Comparison of ENCODE assay signal across 11 cellular contexts in genomic region chr19:3058009-3058820, GRCh38. TPM values are rescaled to one million over a fixed set of nuclear protein-coding genes. Genes with fewer than 3 reads are reported as not detected.
DNase-seq lines count a peak whose midpoint lies in the region; ATAC-seq, FAIRE-seq and TF ChIP-seq lines count a peak whose summit lies in the region.
"Had no signal": no experiment of that assay in that cellular context is flagged by ENCODE, and none has a peak within 500 bp of the region (broad histone marks: within the 10 kb centered on the region; RNA-seq: fewer than 3 reads in every experiment).

No MANE protein-coding gene starts in this region.

- 0 out of 4 replicates have a peak overlapping the region, but pooled peaks of 1 of the 2 experiments have one; percentile 21 for H3K9ac ChIP-seq in K562 (ENCODE audit: insufficient read depth in 1 of 2, low read depth in 2 of 2, low read length in 2 of 2)

- CTCF ChIA-PET in K562 (lab: Yijun Ruan, JAX; ENCODE audit: low intra/inter-chr PET ratio): no interaction called here

- H3K27me3 ChIP-seq in right atrium auricular region (no peaks in the 10 kb centered on the region), K562 (ENCODE audit: control insufficient read depth in 2 of 2, insufficient read depth in 2 of 2, low read length in 2 of 2) (no peaks in the 10 kb centered on the region)

- no peak overlapping the region for H2AFZ ChIP-seq in K562 (ENCODE audit: low read depth, low read length)

- H4K20me1 ChIP-seq in K562 (replicated peaks; ENCODE audit: control insufficient read depth, insufficient read depth, low read length): 0 out of 2 replicates have a peak, but pooled peaks cover 3% of the 10 kb centered on the region

- no peak for TF ChIP-seq CTCF in right atrium auricular region (IDR thresholded peaks at IDR 0.05)
- no peak for TF ChIP-seq CTCF in K562 (IDR thresholded peaks at IDR 0.05 in 2 of 3, conservative IDR thresholded peaks at IDR 0.05 in 1 of 3; ENCODE audit: insufficient read depth in 2 of 3, low read depth in 1 of 3, low read length in 3 of 3)
- no peak for TF ChIP-seq CTCF in type B pancreatic cell (conservative IDR thresholded peaks at IDR 0.05)

- peaks cover 9 to 18% of the 10 kb centered on the region in 2 donors for H3K36me3 Mint-ChIP-seq in naive B cell
- H3K36me3 Mint-ChIP-seq in type B pancreatic cell: peaks cover 17% of the 10 kb centered on the region
- peaks cover 63% of the 10 kb centered on the region for H3K36me3 Mint-ChIP-seq in activated T-helper 2 cell treated with anti-CD3 and anti-CD28 coated beads, Interferon-gamma antibody, Interleukin-2, Interleukin-4, amounts not matched to agents 10 μg/mL and 5 μg/mL and 100 μg/mL, durations not matched to agents 14 hours and 24 hours and 36 hours (ENCODE audit: low read depth)

- peaks cover 0 to 68% of the 10 kb centered on the region in 2 donors for H3K4me1 ChIP-seq in right atrium auricular region
- H3K4me1 ChIP-seq in K562 (replicated peaks in 1 of 2; ENCODE audit: control insufficient read depth in 2 of 2, insufficient read depth in 2 of 2, low read length in 2 of 2): peaks cover 30 to 66% of the 10 kb centered on the region in 2 experiments

- POLR2A ChIA-PET in K562 (lab: Yijun Ruan, JAX): interaction anchor here (0.6 to 1.3 kb wide), 6 partner anchors 10 to 118 kb away, joined by 3 to 8 read pairs (median 3); no protein-coding TSS in a partner anchor

- H3K9me3 ChIP-seq in right atrium auricular region (no peaks in the 10 kb centered on the region), K562 (replicated peaks; ENCODE audit: control insufficient read depth, insufficient read depth, low read depth, low read length) (no peaks in the 10 kb centered on the region)

- no peak for TF ChIP-seq RAD21 in K562 (CRISPR knock-in tag; conservative IDR thresholded peaks at IDR 0.05 in 1 of 2, IDR thresholded peaks at IDR 0.05 in 1 of 2)

- 94% methylated on average over 18 of the region's 20 CpGs for whole genome bisulfite sequencing in K562 (ENCODE audit: insufficient coverage, low coverage, missing lambda C conversion rate)

- H3K9me1 ChIP-seq in K562 (ENCODE audit: control insufficient read depth, insufficient read depth, low read length): no peaks in the 10 kb centered on the region

- ATAC-seq in K562 (no peak), naive B cell (ENCODE audit: low read depth in 2 of 2) (no peak), HG02970 (IDR thresholded peaks at IDR 0.05; ENCODE audit: low FRiP score, unreplicated experiment) (no peak)

- no TSS peak for BruUV-seq in K562 (replicated peaks; lab: Mats Ljungman, UMichigan)

- FAIRE-seq in K562 (lab: Jason Lieb, UNC): no peak
- FAIRE-seq: keratinocyte had no signal

- 0 out of 2 replicates have a peak, but pooled peaks have one; percentile 24 for TF ChIP-seq POLR2A in K562 (conservative IDR thresholded peaks at IDR 0.05)

- H3K4me3 Mint-ChIP-seq in naive B cell (peak overlapping the region in 5 of 8 donors; percentile 12 to 66 (median 38)), type B pancreatic cell (peak overlapping the region; percentile 74)
- no peak overlapping the region for H3K4me3 Mint-ChIP-seq in activated T-helper 2 cell treated with anti-CD3 and anti-CD28 coated beads, Interferon-gamma antibody, Interleukin-2, Interleukin-4, amounts not matched to agents 10 μg/mL and 5 μg/mL and 100 μg/mL, durations not matched to agents 14 hours and 24 hours and 36 hours (ENCODE audit: low read depth)

- H3K9me3 Mint-ChIP-seq in naive B cell (no peaks in the 10 kb centered on the region), type B pancreatic cell (no peaks in the 10 kb centered on the region)
- no peaks in the 10 kb centered on the region for H3K9me3 Mint-ChIP-seq in activated T-helper 2 cell treated with anti-CD3 and anti-CD28 coated beads, Interferon-gamma antibody, Interleukin-2, Interleukin-4, amounts not matched to agents 10 μg/mL and 5 μg/mL and 100 μg/mL, durations not matched to agents 14 hours and 24 hours and 36 hours

- H3K27ac ChIP-seq in right atrium auricular region (peak overlapping the region; percentile 75 to 90), K562 (ENCODE audit: extremely low read depth, low read depth, low read length) (no peak overlapping the region; the same call in 2 of the 3 replicates)

- DNase-seq in right atrium auricular region (ENCODE audit: low spot score) (no peak), cardiac septum (ENCODE audit: low spot score) (no peak), K562 (ENCODE audit: extremely low read depth in 1 of 4, low spot score in 3 of 4) (no peak), naive B cell (no peak), type B pancreatic cell (ENCODE audit: extremely low spot score, unreplicated experiment) (no peak), NCI-H510A treated with DMSO at 0.1 percent for 48 hours (lab: John Stamatoyannopoulos, UW) (no peak)
- DNase-seq in activated T-helper 2 cell treated with anti-CD3 and anti-CD28 coated beads, Interferon-gamma antibody, Interleukin-2, Interleukin-4, amounts not matched to agents 10 μg/mL and 5 μg/mL and 100 μg/mL, durations not matched to agents 14 hours and 24 hours and 36 hours (ENCODE audit: low spot score): no peak
- DNase-seq: activated CD4-positive, CD25-positive, alpha-beta regulatory T cell; erythroblast had no signal

- intact Hi-C loops in cardiac septum (cut with DNase I) (no loop called here), K562 (cut with micrococcal nuclease) (no loop called here)
- intact Hi-C loops in activated T-helper 2 cell treated with anti-CD3 and anti-CD28 coated beads, Interferon-gamma antibody, Interleukin-2, Interleukin-4, amounts not matched to agents 10 μg/mL and 5 μg/mL and 100 μg/mL, durations not matched to agents 14 hours and 24 hours and 36 hours (cut with micrococcal nuclease): no loop called here

- H3K27ac Mint-ChIP-seq in naive B cell (peak overlapping the region in 5 of 6 donors; percentile 26 to 86 (median 84)), type B pancreatic cell (peak overlapping the region; percentile 76)
- H3K27ac Mint-ChIP-seq in activated T-helper 2 cell treated with anti-CD3 and anti-CD28 coated beads, Interferon-gamma antibody, Interleukin-2, Interleukin-4, amounts not matched to agents 10 μg/mL and 5 μg/mL and 100 μg/mL, durations not matched to agents 14 hours and 24 hours and 36 hours: no peak overlapping the region

- H3K4me3 ChIP-seq in right atrium auricular region: no peak overlapping the region
- H3K4me3 ChIP-seq in K562: no peak overlapping the region

- H3K36me3 ChIP-seq in right atrium auricular region: peaks cover 68% of the 10 kb centered on the region
- peaks cover 77% of the 10 kb centered on the region for H3K36me3 ChIP-seq in K562 (ENCODE audit: control insufficient read depth, insufficient read depth, low read length)

- in situ Hi-C loops in K562 (cut with MboI): no loop called here

- no peak for TF ChIP-seq EP300 in K562 (IDR thresholded peaks at IDR 0.05; ENCODE audit: low read length)

- peaks cover 39 to 49% (median 44%) of the 10 kb centered on the region in 3 donors for H3K4me1 Mint-ChIP-seq in naive B cell
- H3K4me1 Mint-ChIP-seq in type B pancreatic cell (ENCODE audit: unreplicated experiment): peaks cover 43% of the 10 kb centered on the region
- H3K4me1 Mint-ChIP-seq in activated T-helper 2 cell treated with anti-CD3 and anti-CD28 coated beads, Interferon-gamma antibody, Interleukin-2, Interleukin-4, amounts not matched to agents 10 μg/mL and 5 μg/mL and 100 μg/mL, durations not matched to agents 14 hours and 24 hours and 36 hours (ENCODE audit: low read depth): peaks cover 28% of the 10 kb centered on the region

- peaks cover 42% of the 10 kb centered on the region for H3K79me2 ChIP-seq in K562 (ENCODE audit: control insufficient read depth, insufficient read depth, low read length)

- no peaks in the 10 kb centered on the region for H3K27me3 Mint-ChIP-seq in naive B cell
- no peaks in the 10 kb centered on the region for H3K27me3 Mint-ChIP-seq in type B pancreatic cell
- no peaks in the 10 kb centered on the region for H3K27me3 Mint-ChIP-seq in activated T-helper 2 cell treated with anti-CD3 and anti-CD28 coated beads, Interferon-gamma antibody, Interleukin-2, Interleukin-4, amounts not matched to agents 10 μg/mL and 5 μg/mL and 100 μg/mL, durations not matched to agents 14 hours and 24 hours and 36 hours (ENCODE audit: low read depth)

- no peak overlapping the region for H3K4me2 ChIP-seq in K562 (ENCODE audit: insufficient read depth, low read length)

RNA-seq across cellular contexts. Expression of gene TLE5, which starts 4.1 kb away (rescaled TPM):
- total RNA-seq in right atrium auricular region (1,000 to 10,000 TPM in 1 of 2 donors, 100 to 1,000 TPM in 1; 869 to 1,050 TPM), cardiac septum (804 TPM), K562 (2014; rRNA removed) (264 and 355 TPM in 2 replicates), K562 (2014; rRNA removed; fragmentation: Illumina TruSeq; extraction: Trizol) (75.8 and 89.1 TPM in 2 replicates), K562 (2015; rRNA removed; fragmentation: Illumina TruSeq; extraction: Trizol) (172 and 178 TPM in 2 replicates), K562 (2021) (347 and 360 TPM in 2 replicates), type B pancreatic cell (ENCODE audit: low replicate concordance) (302 and 418 TPM in 2 replicates)
- total RNA-seq in K562 (2011; cell fraction: chromatin; rRNA removed; ENCODE audit: low replicate concordance): 147 and 335 TPM in 2 replicates
- total RNA-seq in K562 (2011; cell fraction: nucleolus; rRNA removed): 259 and 282 TPM in 2 replicates
- total RNA-seq in K562 (2011; cell fraction: nucleoplasm; rRNA removed): 209 and 242 TPM in 2 replicates
- polyA plus RNA-seq in K562 (2011; rRNA removed) (280 and 366 TPM in 2 replicates), K562 (2014; fragmentation: Illumina TruSeq; extraction: Trizol) (235 and 381 TPM in 2 replicates), K562 (2014; fragmentation: Nextera tagmentation; extraction: Ambion mirVana) (1 to 10 TPM; 2.0 to 6.2 TPM), K562 (2014; rRNA removed) (316 and 334 TPM in 2 replicates), naive B cell (ENCODE audit: low read depth in 6 of 6) (100 to 1,000 TPM; 294 to 651 (median 379) TPM)
- 357 and 770 TPM in 2 replicates for polyA plus RNA-seq in K562 (2011; cell fraction: cytosol; rRNA removed)
- 343 and 561 TPM in 2 replicates for polyA plus RNA-seq in K562 (2011; cell fraction: nucleus; rRNA removed)
- polyA plus RNA-seq in K562 (2012): 396 and 430 TPM in 2 replicates
- polyA minus RNA-seq in K562 (2011; rRNA and poly(A)+ RNA removed): 222 and 305 TPM in 2 replicates
- polyA minus RNA-seq in K562 (2011; cell fraction: cytosol; rRNA and poly(A)+ RNA removed): 290 and 401 TPM in 2 replicates
- 64.5 and 71.5 TPM in 2 replicates for polyA minus RNA-seq in K562 (2011; cell fraction: nucleus; rRNA and poly(A)+ RNA removed)
- 428 and 432 TPM in 2 replicates for total RNA-seq in activated T-helper 2 cell treated with anti-CD3 and anti-CD28 coated beads, Interferon-gamma antibody, Interleukin-2, Interleukin-4, amounts not matched to agents 10 μg/mL and 5 μg/mL and 100 μg/mL, durations not matched to agents 14 hours and 24 hours and 36 hours

RNA-seq across cellular contexts. Expression of gene TLE2, which starts 29.1 kb away (rescaled TPM):
- total RNA-seq in right atrium auricular region: 100 to 1,000 TPM in 1 of 2 donors, 10 to 100 TPM in 1; 41.2 to 101 TPM
- total RNA-seq in cardiac septum: 48.0 TPM
- 30.9 and 72.5 TPM in 2 replicates for total RNA-seq in K562 (2011; cell fraction: chromatin; rRNA removed; ENCODE audit: low replicate concordance)
- total RNA-seq in K562 (2011; cell fraction: nucleolus; rRNA removed): 30.0 and 48.0 TPM in 2 replicates
- total RNA-seq in K562 (2011; cell fraction: nucleoplasm; rRNA removed): 19.1 and 21.2 TPM in 2 replicates
- total RNA-seq in K562 (2014; rRNA removed): 5.5 and 6.4 TPM in 2 replicates
- total RNA-seq in K562 (2014; rRNA removed; fragmentation: Illumina TruSeq; extraction: Trizol): 2.4 and 2.7 TPM in 2 replicates
- total RNA-seq in K562 (2015; rRNA removed; fragmentation: Illumina TruSeq; extraction: Trizol): 4.4 and 4.5 TPM in 2 replicates
- total RNA-seq in K562 (2021): 13.1 and 15.2 TPM in 2 replicates
- polyA plus RNA-seq in K562 (2011; rRNA removed): 10.7 and 12.0 TPM in 2 replicates
- 6.0 and 17.7 TPM in 2 replicates for polyA plus RNA-seq in K562 (2011; cell fraction: cytosol; rRNA removed)
- 34.3 and 67.6 TPM in 2 replicates for polyA plus RNA-seq in K562 (2011; cell fraction: nucleus; rRNA removed)
- polyA plus RNA-seq in K562 (2012): 25.8 and 36.0 TPM in 2 replicates
- 6.2 and 8.8 TPM in 2 replicates for polyA plus RNA-seq in K562 (2014; fragmentation: Illumina TruSeq; extraction: Trizol)
- under 1 TPM; 0.35 to 0.53 TPM for polyA plus RNA-seq in K562 (2014; fragmentation: Nextera tagmentation; extraction: Ambion mirVana)
- polyA plus RNA-seq in K562 (2014; rRNA removed): 10.5 and 10.6 TPM in 2 replicates
- 2.9 and 8.1 TPM in 2 replicates for polyA minus RNA-seq in K562 (2011; rRNA and poly(A)+ RNA removed)
- polyA minus RNA-seq in K562 (2011; cell fraction: cytosol; rRNA and poly(A)+ RNA removed): 10.4 and 11.6 TPM in 2 replicates
- 6.6 and 9.0 TPM in 2 replicates for polyA minus RNA-seq in K562 (2011; cell fraction: nucleus; rRNA and poly(A)+ RNA removed)
- 1 to 10 TPM in 4 of 6 donors, under 1 TPM in 1, not detected in 1; 0.84 to 2.3 (median 1.9) TPM for polyA plus RNA-seq in naive B cell (ENCODE audit: low read depth in 6 of 6)
- total RNA-seq in type B pancreatic cell (ENCODE audit: low replicate concordance): 37.7 and 52.8 TPM in 2 replicates
- 2.2 and 2.4 TPM in 2 replicates for total RNA-seq in activated T-helper 2 cell treated with anti-CD3 and anti-CD28 coated beads, Interferon-gamma antibody, Interleukin-2, Interleukin-4, amounts not matched to agents 10 μg/mL and 5 μg/mL and 100 μg/mL, durations not matched to agents 14 hours and 24 hours and 36 hours

RNA-seq across cellular contexts. Expression of gene GNA11, which starts 35.9 kb away (rescaled TPM):
- 10 to 100 TPM; 58.4 to 77.9 TPM for total RNA-seq in right atrium auricular region
- total RNA-seq in cardiac septum: 60.9 TPM
- 18.8 and 42.3 TPM in 2 replicates for total RNA-seq in K562 (2011; cell fraction: chromatin; rRNA removed; ENCODE audit: low replicate concordance)
- total RNA-seq in K562 (2011; cell fraction: nucleolus; rRNA removed): 20.7 and 22.8 TPM in 2 replicates
- total RNA-seq in K562 (2011; cell fraction: nucleoplasm; rRNA removed): 12.6 and 17.6 TPM in 2 replicates
- total RNA-seq in K562 (2014; rRNA removed): 14.5 and 19.3 TPM in 2 replicates
- 7.0 and 12.7 TPM in 2 replicates for total RNA-seq in K562 (2014; rRNA removed; fragmentation: Illumina TruSeq; extraction: Trizol)
- 13.4 and 16.5 TPM in 2 replicates for total RNA-seq in K562 (2015; rRNA removed; fragmentation: Illumina TruSeq; extraction: Trizol)
- 24.3 and 24.8 TPM in 2 replicates for total RNA-seq in K562 (2021)
- polyA plus RNA-seq in K562 (2011; rRNA removed): 3.6 and 9.7 TPM in 2 replicates
- polyA plus RNA-seq in K562 (2011; cell fraction: cytosol; rRNA removed): 11.1 and 14.7 TPM in 2 replicates
- 18.1 and 22.6 TPM in 2 replicates for polyA plus RNA-seq in K562 (2011; cell fraction: nucleus; rRNA removed)
- polyA plus RNA-seq in K562 (2012): 22.6 and 23.5 TPM in 2 replicates
- polyA plus RNA-seq in K562 (2014; fragmentation: Illumina TruSeq; extraction: Trizol): 23.5 and 24.5 TPM in 2 replicates
- polyA plus RNA-seq in K562 (2014; fragmentation: Nextera tagmentation; extraction: Ambion mirVana): under 1 TPM; 0.18 to 0.21 TPM
- polyA plus RNA-seq in K562 (2014; rRNA removed): 16.6 and 18.2 TPM in 2 replicates
- polyA minus RNA-seq in K562 (2011; rRNA and poly(A)+ RNA removed): 1.6 and 10.8 TPM in 2 replicates
- polyA minus RNA-seq in K562 (2011; cell fraction: cytosol; rRNA and poly(A)+ RNA removed): 10.8 and 11.5 TPM in 2 replicates
- polyA minus RNA-seq in K562 (2011; cell fraction: nucleus; rRNA and poly(A)+ RNA removed): 4.6 and 5.7 TPM in 2 replicates
- 1 to 10 TPM in 2 of 6 donors, under 1 TPM in 3, not detected in 1; 0.23 to 1.2 (median 0.99) TPM for polyA plus RNA-seq in naive B cell (ENCODE audit: low read depth in 6 of 6)
- 46.9 and 62.0 TPM in 2 replicates for total RNA-seq in type B pancreatic cell (ENCODE audit: low replicate concordance)
- total RNA-seq in activated T-helper 2 cell treated with anti-CD3 and anti-CD28 coated beads, Interferon-gamma antibody, Interleukin-2, Interleukin-4, amounts not matched to agents 10 μg/mL and 5 μg/mL and 100 μg/mL, durations not matched to agents 14 hours and 24 hours and 36 hours: 5.6 and 7.1 TPM in 2 replicates
